In genomic region chrX:154019633-154020499, GRCh38 we compare ENCODE assay signal across 8 cellular contexts. TPM values are rescaled to one million over a fixed set of nuclear protein-coding genes. Genes with fewer than 3 reads are reported as not detected.
DNase-seq lines count a peak whose midpoint lies in the region; ATAC-seq and TF ChIP-seq lines count a peak whose summit lies in the region.

IRAK1 (minus strand) TSS chrX:154019902; CDS start chrX:154019812, 90 bp downstream.

- peak within 1 kb of the TSS; percentile 48; the same call in 1 of the 2 replicates for H3K9ac ChIP-seq in HUES48 (ENCODE audit: low read depth, low read length)
- H3K9ac ChIP-seq in rectal smooth muscle tissue (ENCODE audit: low read length): peak within 1 kb of the TSS; percentile 10

- intact Hi-C loops in T-helper 1 cell treated with Interleukin-12 subunit alpha and Interleukin-12 subunit beta and Interleukin-4 antibody, amounts not matched to agents 30 ng/mL and 1 ng/mL, for 36 hours (cut with micrococcal nuclease): loop anchor here (2.0 to 5.0 kb wide), 3 partner anchors 31 to 77 kb away; partner anchors contain the start of genes MECP2 and TMEM187

- ATAC-seq in GM21367 (IDR thresholded peaks at IDR 0.05; ENCODE audit: unreplicated experiment): peak; percentile 62
- ATAC-seq in GM18873 (IDR thresholded peaks at IDR 0.05; ENCODE audit: low FRiP score, unreplicated experiment): no peak

- H3K9me3 ChIP-seq in HUES48 (ENCODE audit: control insufficient read depth, insufficient read depth, low read length) (peaks cover 22% of the 10 kb centered on the region), right atrium auricular region (no peaks in the 10 kb centered on the region)

- H3K4me3 ChIP-seq in HUES48 (ENCODE audit: low read depth, low read length) (peak within 1 kb of the TSS; percentile 57), right atrium auricular region (peak within 1 kb of the TSS; percentile 47 to 60), rectal smooth muscle tissue (ENCODE audit: low read length) (peak within 1 kb of the TSS; percentile 61)

- DNase-seq in DMS153 (lab: John Stamatoyannopoulos, UW) (peak; percentile 30), astrocyte of the hippocampus (ENCODE audit: low read depth, low spot score) (peak; percentile 83), right atrium auricular region (ENCODE audit: low spot score) (no peak)

- H3K27me3 ChIP-seq in HUES48 (ENCODE audit: control insufficient read depth, insufficient read depth, low read length): no peaks in the 10 kb centered on the region
- no peaks in the 10 kb centered on the region for H3K27me3 ChIP-seq in right atrium auricular region
- peaks cover 2% of the 10 kb centered on the region for H3K27me3 ChIP-seq in rectal smooth muscle tissue (ENCODE audit: control insufficient read depth, insufficient read depth, low read length)

- H3K27ac ChIP-seq in HUES48 (ENCODE audit: low read depth, low read length) (peak within 1 kb of the TSS; percentile 62), right atrium auricular region (peak within 1 kb of the TSS; percentile 83 to 86), rectal smooth muscle tissue (ENCODE audit: low read depth, low read length) (peak within 1 kb of the TSS; percentile 71)

- H3K36me3 ChIP-seq in HUES48 (ENCODE audit: control insufficient read depth, insufficient read depth, low read length) (peaks cover 11% of the 10 kb centered on the region; the same call in 1 of the 2 replicates), right atrium auricular region (peaks cover 11% of the 10 kb centered on the region), rectal smooth muscle tissue (ENCODE audit: control insufficient read depth, insufficient read depth, low read length) (no peaks in the 10 kb centered on the region)

- H3K4me1 ChIP-seq in HUES48 (ENCODE audit: control insufficient read depth, insufficient read depth, low read length) (peaks cover 11% of the 10 kb centered on the region; the same call in 1 of the 2 replicates), right atrium auricular region (peaks cover 0 to 20% of the 10 kb centered on the region in 2 donors), rectal smooth muscle tissue (ENCODE audit: control insufficient read depth, insufficient read depth, low read length) (no peaks in the 10 kb centered on the region)

- TF ChIP-seq CTCF in right atrium auricular region (IDR thresholded peaks at IDR 0.05): no peak

RNA-seq across cellular contexts. Expression of gene IRAK1, which starts in this region (rescaled TPM):
- 131 and 144 TPM in 2 replicates for total RNA-seq in T-helper 1 cell treated with Interleukin-12 subunit alpha and Interleukin-12 subunit beta and Interleukin-4 antibody, amounts not matched to agents 30 ng/mL and 1 ng/mL, for 36 hours
- 10 to 100 TPM; 27.5 to 37.1 TPM for total RNA-seq in right atrium auricular region
